In genomic region chr2:50691518-50691917, GRCh38 we compare ENCODE assay signal across 16 cellular contexts.
DNase-seq lines count a peak whose midpoint lies in the region; FAIRE-seq and TF ChIP-seq lines count a peak whose summit lies in the region.
"Had no signal": no experiment of that assay in that cellular context is flagged by ENCODE, and none has a peak within 500 bp of the region (broad histone marks: within the 10 kb centered on the region; RNA-seq: fewer than 3 reads in every experiment).

No MANE protein-coding gene starts in this region.

- no peak overlapping the region for H2BK5ac ChIP-seq in neuronal stem cell (ENCODE audit: low read length)

- no peak overlapping the region for H3K4me3 Mint-ChIP-seq in astrocyte (ENCODE audit: unreplicated experiment)
- H3K4me3 Mint-ChIP-seq: CD14-positive monocyte had no signal

- no peaks in the 10 kb centered on the region for H3K79me2 ChIP-seq in astrocyte (ENCODE audit: insufficient read depth, low read length)
- no peaks in the 10 kb centered on the region for H3K79me2 ChIP-seq in MM.1S (ENCODE audit: low read length)

- no peak overlapping the region for H4K8ac ChIP-seq in neuronal stem cell (ENCODE audit: low read depth, low read length)

- H3K4ac ChIP-seq in neuronal stem cell (ENCODE audit: low read length): no peak overlapping the region

- no peak overlapping the region for H2BK15ac ChIP-seq in neuronal stem cell (ENCODE audit: low read length)

- no peak overlapping the region for H3K14ac ChIP-seq in neuronal stem cell (ENCODE audit: low read length)

- no peaks in the 10 kb centered on the region for H3K4me1 Mint-ChIP-seq in astrocyte (ENCODE audit: low read depth, unreplicated experiment)
- H3K4me1 Mint-ChIP-seq: CD14-positive monocyte had no signal

- intact Hi-C loops in head of caudate nucleus (cut with DNase I): no loop called here

- no peak overlapping the region for H2BK120ac ChIP-seq in neuronal stem cell (ENCODE audit: low read depth, low read length)

- no peak overlapping the region for H3K23ac ChIP-seq in neuronal stem cell (ENCODE audit: low read depth, low read length, poor library complexity)

- no peaks in the 10 kb centered on the region for H3K36me3 Mint-ChIP-seq in astrocyte (ENCODE audit: low read depth, unreplicated experiment)
- H3K36me3 Mint-ChIP-seq: CD14-positive monocyte had no signal

- H3K79me1 ChIP-seq in neuronal stem cell (ENCODE audit: low read depth, low read length): no peaks in the 10 kb centered on the region

- no peak overlapping the region for H3K18ac ChIP-seq in neuronal stem cell (ENCODE audit: low read length)

- H3K27ac Mint-ChIP-seq in astrocyte (ENCODE audit: unreplicated experiment): no peak overlapping the region
- H3K27ac Mint-ChIP-seq: CD14-positive monocyte had no signal

- H3K36me3 ChIP-seq in astrocyte (ENCODE audit: insufficient read depth, low read length) (no peaks in the 10 kb centered on the region), neuronal stem cell (replicated peaks in 1 of 2; ENCODE audit: control insufficient read depth in 2 of 2, insufficient read depth in 2 of 2, low read length in 2 of 2) (no peaks in the 10 kb centered on the region), MM.1S (replicated peaks; ENCODE audit: insufficient read depth, low read length) (no peaks in the 10 kb centered on the region)

- H3K27ac ChIP-seq in astrocyte (ENCODE audit: low read depth, low read length) (no peak overlapping the region), neuronal stem cell (replicated peaks; ENCODE audit: low read length) (no peak overlapping the region), MM.1S (ENCODE audit: low read length) (no peak overlapping the region)

- H2BK12ac ChIP-seq in neuronal stem cell (ENCODE audit: low read length): no peak overlapping the region

- H3K4me3 ChIP-seq in astrocyte (ENCODE audit: insufficient read depth, low read depth, low read length) (no peak overlapping the region), neuronal stem cell (ENCODE audit: low read length in 2 of 2) (no peak overlapping the region), MM.1S (ENCODE audit: low read length) (no peak overlapping the region)

- no peaks in the 10 kb centered on the region for H3K9me3 ChIP-seq in astrocyte (ENCODE audit: insufficient read depth, low read depth, low read length)
- no peaks in the 10 kb centered on the region for H3K9me3 ChIP-seq in neuronal stem cell (replicated peaks in 1 of 2; ENCODE audit: control insufficient read depth in 2 of 2, insufficient read depth in 1 of 2, low read depth in 1 of 2, low read length in 2 of 2)
- H3K9me3 ChIP-seq in MM.1S (replicated peaks; ENCODE audit: insufficient read depth, low read length): no peaks in the 10 kb centered on the region

- H3K4me1 ChIP-seq in astrocyte (ENCODE audit: insufficient read depth, low read length) (no peaks in the 10 kb centered on the region), neuronal stem cell (ENCODE audit: control insufficient read depth in 2 of 2, insufficient read depth in 1 of 2, low read depth in 1 of 2, low read length in 2 of 2) (peaks cover 0 to 2% of the 10 kb centered on the region in 2 donors), MM.1S (ENCODE audit: low read length) (no peaks in the 10 kb centered on the region)

- H3K27me3 ChIP-seq in astrocyte (ENCODE audit: insufficient read depth, low read length) (no peaks in the 10 kb centered on the region), neuronal stem cell (ENCODE audit: control insufficient read depth in 3 of 3, insufficient read depth in 3 of 3, low read depth in 1 of 3, low read length in 3 of 3) (no peaks in the 10 kb centered on the region), MM.1S (replicated peaks; ENCODE audit: insufficient read depth, low read length) (no peaks in the 10 kb centered on the region)

- TF ChIP-seq CTCF in astrocyte (IDR thresholded peaks at IDR 0.05; ENCODE audit: insufficient read depth, low read depth, low read length): no peak
- no peak for TF ChIP-seq CTCF in MM.1S (IDR thresholded peaks at IDR 0.05; ENCODE audit: low read length)

- no peaks in the 10 kb centered on the region for H3F3A ChIP-seq in MM.1S (ENCODE audit: insufficient read depth, low read length)

- H4K20me1 ChIP-seq in astrocyte (ENCODE audit: insufficient read depth, low read length) (no peaks in the 10 kb centered on the region), MM.1S (ENCODE audit: insufficient read depth, low read length) (no peaks in the 10 kb centered on the region)

- H2AFZ ChIP-seq in astrocyte (ENCODE audit: low read depth, low read length): no peak overlapping the region
- peak overlapping the region; percentile 69 for H2AFZ ChIP-seq in neuronal stem cell (ENCODE audit: low read length)
- no peak overlapping the region for H2AFZ ChIP-seq in MM.1S (ENCODE audit: low read length)

- no peaks in the 10 kb centered on the region for H3K9me3 Mint-ChIP-seq in astrocyte (ENCODE audit: unreplicated experiment)

- FAIRE-seq in astrocyte (lab: Jason Lieb, UNC) (no peak), RCC 7860 (lab: Jason Lieb, UNC) (no peak)

- no peak overlapping the region for H4K91ac ChIP-seq in neuronal stem cell (ENCODE audit: low read depth, low read length, poor library complexity)

- H3K27me3 Mint-ChIP-seq in astrocyte (ENCODE audit: low read depth, unreplicated experiment): no peaks in the 10 kb centered on the region

- no CpG with 5 or more reads among the region's 6 CpGs for WGBS in neuronal stem cell (ENCODE audit: extremely low coverage in 2 of 2, insufficient read length in 2 of 2, insufficient replicate concordance in 1 of 2), 2 donors

- no peak overlapping the region for H2AK5ac ChIP-seq in neuronal stem cell (ENCODE audit: low read depth, low read length)

- H3K9me2 ChIP-seq in MM.1S (replicated peaks; ENCODE audit: insufficient read depth, low read length): no peaks in the 10 kb centered on the region

- DNase-seq in astrocyte (ENCODE audit: low read depth) (peak; percentile 1), head of caudate nucleus (peak in 23 of 42 donors; percentile 3 to 73 (median 26)), neuronal stem cell (ENCODE audit: low spot score) (peak; percentile 36), RCC 7860 (ENCODE audit: low spot score) (no peak), A172 (ENCODE audit: low spot score) (no peak), ecto neural progenitor cell (ENCODE audit: low spot score) (no peak), MM.1S (no peak)
- DNase-seq: COR-L47, DMS153, EL, NCI-H1436, NCI-H2029 treated with DMSO at 0.1 percent for 48 hours, NCI-H510A, NCI-H82, Right ventricle myocardium superior had no signal

- peak overlapping the region; percentile 17 for H3K4me2 ChIP-seq in astrocyte (ENCODE audit: low read length)
- no peak overlapping the region for H3K4me2 ChIP-seq in neuronal stem cell (ENCODE audit: insufficient read depth, low read length, poor library complexity, severe bottlenecking)
- H3K4me2 ChIP-seq in MM.1S (ENCODE audit: low read depth, low read length): no peak overlapping the region

- H3K9ac ChIP-seq in astrocyte (ENCODE audit: low read length): no peak overlapping the region
- no peak overlapping the region for H3K9ac ChIP-seq in neuronal stem cell (ENCODE audit: low read depth, low read length, poor library complexity)
- no peak overlapping the region for H3K9ac ChIP-seq in MM.1S (ENCODE audit: low read length)

Comparison
In these comparisons a context has a peak if more than half of its experiments do, and no peak if none do; other contexts are left out.
1. DNase-seq: peak in astrocyte (single experiment), head of caudate nucleus (23 of 42) and neuronal stem cell (single experiment); none in RCC 7860 (single experiment), A172 (single experiment), ecto neural progenitor cell (single experiment) and MM.1S (single experiment).